ENCODE assay signal across 13 cellular contexts in the genomic region with DNA sequence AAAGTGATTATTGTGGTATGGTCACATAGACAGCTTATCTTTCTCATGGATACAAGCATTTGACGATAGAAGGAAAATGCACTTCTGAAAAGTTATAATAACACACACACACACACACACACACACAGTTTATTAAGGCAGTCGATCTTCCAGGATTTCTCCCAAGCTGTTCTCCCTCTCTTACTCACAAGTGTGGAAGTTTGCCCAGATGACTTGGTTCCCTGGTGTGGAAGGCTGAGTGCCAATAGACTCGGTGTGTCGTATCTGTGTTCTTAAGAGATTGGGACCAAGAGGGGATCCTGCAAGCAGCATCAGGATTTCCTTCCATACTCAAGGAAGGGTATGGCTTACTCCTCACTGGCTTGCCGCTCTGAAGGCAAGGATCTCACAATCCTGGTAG.
A peak's percentile ranks its signal among the peaks of the same experiment; 100 is the strongest.
DNase-seq lines count a peak whose midpoint lies in the region; TF ChIP-seq lines count a peak whose summit lies in the region.
"Had no signal": no experiment of that assay in that cellular context is flagged by ENCODE, and none has a peak within 500 bp of the region (broad histone marks: within the 10 kb centered on the region; RNA-seq: fewer than 3 reads in every experiment).

No MANE protein-coding gene starts in this region.

- H3K27me3 ChIP-seq in GM23248 (replicated peaks; ENCODE audit: insufficient read depth) = peaks cover 9% of the 10 kb centered on the region; the same call in 1 of the 2 replicates

- no peaks in the 10 kb centered on the region for H3K9me2 ChIP-seq in GM23248 (ENCODE audit: insufficient read depth)

- no peak overlapping the region for H3K9ac ChIP-seq in GM23248

- no peaks in the 10 kb centered on the region for H3K79me2 ChIP-seq in GM23248 (ENCODE audit: insufficient read depth)

- H3K9me3 ChIP-seq in GM23248 (ENCODE audit: low read depth) = no peaks in the 10 kb centered on the region

- H3K4me3 ChIP-seq in AG10803 (ENCODE audit: low read length) (no peak overlapping the region), GM23248 (no peak overlapping the region), fibroblast of mammary gland (ENCODE audit: control insufficient read depth, low read depth, low read length) (no peak overlapping the region)
- H3K4me3 ChIP-seq: SK-N-MC had no signal

- H3K4me2 ChIP-seq in GM23248 (ENCODE audit: unreplicated experiment) = peak overlapping the region; percentile 9

- WGBS in GM23248 (ENCODE audit: low coverage in 1 of 2, low lambda C conversion rate in 2 of 2, missing lambda C conversion rate in 2 of 2), 2 experiments = 9 to 15% methylated on average over 5 of the region's 5 CpGs

- H3K4me1 ChIP-seq in GM23248 (ENCODE audit: insufficient read depth) = peaks cover 4% of the 10 kb centered on the region; the same call in 1 of the 2 replicates

- DNase-seq in AG10803 (ENCODE audit: low read depth) (peak; percentile 8), GM23248 (peak; percentile 70), T1000 (lab: John Stamatoyannopoulos, UW) (peak; percentile 6), fibroblast of mammary gland (ENCODE audit: low read depth) (peak; percentile 73), NCI-H226 (no peak), AG08396 (ENCODE audit: low spot score) (no peak), SIG-M5 (lab: John Stamatoyannopoulos, UW) (no peak), NCI-H510A treated with DMSO at 0.1 percent for 48 hours (lab: John Stamatoyannopoulos, UW) (no peak)
- DNase-seq: C1 segment of cervical spinal cord; CD8-positive, alpha-beta memory T cell; NCI-H1930; NCI-H446 had no signal

- H2AFZ ChIP-seq in GM23248 = no peak overlapping the region

- no peaks in the 10 kb centered on the region for H3F3A ChIP-seq in GM23248 (ENCODE audit: insufficient read depth)

- no peak for TF ChIP-seq CTCF in AG10803 (conservative IDR thresholded peaks at IDR 0.05; ENCODE audit: low read length)
- no peak for TF ChIP-seq CTCF in fibroblast of mammary gland (conservative IDR thresholded peaks at IDR 0.05; ENCODE audit: control insufficient read depth, insufficient read depth, low read depth, low read length)

- no peaks in the 10 kb centered on the region for H4K20me1 ChIP-seq in GM23248 (ENCODE audit: insufficient read depth)

- no peaks in the 10 kb centered on the region for H3K36me3 ChIP-seq in GM23248 (ENCODE audit: low read depth)

- H3K27ac ChIP-seq in GM23248 = no peak overlapping the region
- H3K27ac ChIP-seq: SK-N-MC had no signal

- in situ Hi-C loops in GM23248 (cut with MboI) = loop anchor here (25.0 kb wide), 1 partner anchor 107 kb away; no protein-coding TSS in a partner anchor

Comparison
In these comparisons a context has a peak if more than half of its experiments do, and no peak if none do; other contexts are left out.
1. DNase-seq: peak in AG10803 (single experiment), GM23248 (single experiment), T1000 (single experiment) and fibroblast of mammary gland (single experiment); none in NCI-H226 (single experiment), AG08396 (single experiment), SIG-M5 (single experiment) and NCI-H510A treated with DMSO at 0.1 percent for 48 hours (single experiment).